ENCODE assay signal across 31 cellular contexts in genomic region chr9:106712279-106712678, GRCh38.
"Had no signal": no experiment of that assay in that cellular context is flagged by ENCODE, and none has a peak within 500 bp of the region (broad histone marks: within the 10 kb centered on the region; RNA-seq: fewer than 3 reads in every experiment).

No MANE protein-coding gene starts in this region.

- H3K4me1 ChIP-seq: ascending aorta had no signal

- H3K4me1 Mint-ChIP-seq: activated B cell treated with CpG ODN at 0.5 μM for 24 hours; activated CD4-positive, alpha-beta T cell treated with anti-CD3 and anti-CD28 coated beads, Interleukin-2, amount 10 ng/mL, durations not matched to agents 24 days and 14 days; activated naive CD8-positive, alpha-beta T cell treated with anti-CD3 and anti-CD28 coated beads for 36 hours; activated T-helper 17 cell treated with anti-CD3 and anti-CD28 coated beads, Interleukin-2, amount 50 U/mL, for 72 hours had no signal

- H3K4me3 ChIP-seq: ascending aorta had no signal

- H3K36me3 Mint-ChIP-seq: activated CD4-positive, alpha-beta memory T cell treated with anti-CD3 and anti-CD28 coated beads for 36 hours; activated naive CD4-positive, alpha-beta T cell treated with anti-CD3 and anti-CD28 coated beads, Interleukin-2, amount 50 U/mL, for 72 hours; activated naive CD8-positive, alpha-beta T cell treated with anti-CD3 and anti-CD28 coated beads for 36 hours; brain had no signal

- H3K9me3 ChIP-seq: ascending aorta had no signal

- H3K27ac Mint-ChIP-seq: activated B cell treated with CpG ODN at 0.5 μM for 24 hours; activated CD4-positive, alpha-beta memory T cell treated with anti-CD3 and anti-CD28 coated beads for 36 hours; activated CD4-positive, alpha-beta T cell treated with anti-CD3 and anti-CD28 coated beads, Interleukin-2, amount 10 ng/mL, durations not matched to agents 24 days and 14 days; activated CD8-positive, alpha-beta T cell treated with anti-CD3 and anti-CD28 coated beads for 36 hours; activated naive CD4-positive, alpha-beta T cell treated with anti-CD3 and anti-CD28 coated beads for 36 hours; activated naive CD4-positive, alpha-beta T cell treated with anti-CD3 and anti-CD28 coated beads, Interleukin-2, amount 50 U/mL, for 72 hours; activated naive CD8-positive, alpha-beta T cell treated with anti-CD3 and anti-CD28 coated beads for 36 hours; activated T-cell treated with anti-CD3 and anti-CD28 coated beads, Interleukin-2, amount 50 U/mL, for 72 hours; activated T-helper 1 cell treated with anti-CD3 and anti-CD28 coated beads, Interleukin-12 subunit alpha, Interleukin-12 subunit beta, Interleukin-2, Interleukin-4 antibody, amounts not matched to agents 30 ng/mL and 10 ng/mL and 1 ng/mL, durations not matched to agents 14 hours and 24 hours and 36 hours; activated T-helper 17 cell treated with anti-CD3 and anti-CD28 coated beads, Interleukin-2, amount 50 U/mL, for 72 hours; brain; T-helper 1 cell treated with Interleukin-12 subunit alpha and Interleukin-12 subunit beta and Interleukin-4 antibody, amounts not matched to agents 30 μg/mL and 1 μg/mL, for 36 hours had no signal

- H3K4me3 Mint-ChIP-seq: activated B cell treated with CpG ODN at 0.5 μM for 24 hours; activated CD4-positive, alpha-beta memory T cell treated with anti-CD3 and anti-CD28 coated beads for 36 hours; activated CD4-positive, alpha-beta T cell treated with anti-CD3 and anti-CD28 coated beads, Interleukin-2, amount 10 ng/mL, durations not matched to agents 24 days and 14 days; activated CD8-positive, alpha-beta T cell treated with anti-CD3 and anti-CD28 coated beads for 36 hours; activated naive CD4-positive, alpha-beta T cell treated with anti-CD3 and anti-CD28 coated beads for 36 hours; activated naive CD8-positive, alpha-beta T cell treated with anti-CD3 and anti-CD28 coated beads for 36 hours; activated T-cell treated with anti-CD3 and anti-CD28 coated beads, Interleukin-2, amount 50 U/mL, for 4 hours; activated T-cell treated with anti-CD3 and anti-CD28 coated beads, Interleukin-2, amount 50 U/mL, for 72 hours; activated T-helper 1 cell treated with anti-CD3 and anti-CD28 coated beads, Interleukin-12 subunit alpha, Interleukin-12 subunit beta, Interleukin-2, Interleukin-4 antibody, amounts not matched to agents 30 ng/mL and 10 ng/mL and 1 ng/mL, durations not matched to agents 14 hours and 24 hours and 36 hours; activated T-helper 17 cell treated with anti-CD3 and anti-CD28 coated beads, Interleukin-2, amount 50 U/mL, for 72 hours; brain; T-helper 1 cell treated with Interleukin-12 subunit alpha and Interleukin-12 subunit beta and Interleukin-4 antibody, amounts not matched to agents 30 μg/mL and 1 μg/mL, for 36 hours had no signal

- H3K9me3 Mint-ChIP-seq: activated B cell treated with CpG ODN at 0.5 μM for 24 hours; activated CD4-positive, alpha-beta memory T cell treated with anti-CD3 and anti-CD28 coated beads for 36 hours; activated CD4-positive, alpha-beta T cell treated with anti-CD3 and anti-CD28 coated beads, Interleukin-2, amount 10 ng/mL, durations not matched to agents 24 days and 14 days; activated CD8-positive, alpha-beta T cell treated with anti-CD3 and anti-CD28 coated beads for 36 hours; activated naive CD8-positive, alpha-beta T cell treated with anti-CD3 and anti-CD28 coated beads for 36 hours; activated T-helper 1 cell treated with anti-CD3 and anti-CD28 coated beads, Interleukin-12 subunit alpha, Interleukin-12 subunit beta, Interleukin-2, Interleukin-4 antibody, amounts not matched to agents 30 ng/mL and 10 ng/mL and 1 ng/mL, durations not matched to agents 14 hours and 24 hours and 36 hours; brain; T-helper 1 cell treated with Interleukin-12 subunit alpha and Interleukin-12 subunit beta and Interleukin-4 antibody, amounts not matched to agents 30 μg/mL and 1 μg/mL, for 36 hours had no signal

- DNase-seq: activated B cell treated with CpG ODN at 0.5 μM for 24 hours; activated CD4-positive, alpha-beta memory T cell treated with anti-CD3 and anti-CD28 coated beads for 36 hours; activated CD4-positive, alpha-beta T cell treated with anti-CD3 and anti-CD28 coated beads for 4 hours; activated CD4-positive, alpha-beta T cell treated with anti-CD3 and anti-CD28 coated beads, Interleukin-2, amount 10 ng/mL, durations not matched to agents 24 days and 14 days; activated CD4-positive, alpha-beta T cell treated with anti-CD3 and anti-CD28 coated beads, Interleukin-2, amount 50 U/mL, for 1 hour; activated CD4-positive, alpha-beta T cell treated with anti-CD3 and anti-CD28 coated beads, Interleukin-2, amount 50 U/mL, for 4 hours; activated CD4-positive, CD25-positive, alpha-beta regulatory T cell treated with anti-CD3 and anti-CD28 coated beads, Interleukin-2, amount 50 U/mL, for 72 hours; activated CD8-positive, alpha-beta memory T cell treated with anti-CD3 and anti-CD28 coated beads, Interleukin-2, amount 50 U/mL, for 4 hours; activated CD8-positive, alpha-beta T cell treated with anti-CD3 and anti-CD28 coated beads for 36 hours; activated effector memory CD4-positive, alpha-beta T cell treated with anti-CD3 and anti-CD28 coated beads, Interleukin-2, amount 50 U/mL, for 16 hours; activated gamma-delta T cell treated with Interleukin-2 at 50 U/mL for 16 hours; activated naive CD4-positive, alpha-beta T cell; activated naive CD4-positive, alpha-beta T cell treated with anti-CD3 and anti-CD28 coated beads for 36 hours; activated naive CD4-positive, alpha-beta T cell treated with anti-CD3 and anti-CD28 coated beads, Interleukin-2, amount 50 U/mL, for 16 hours; activated naive CD8-positive, alpha-beta T cell treated with anti-CD3 and anti-CD28 coated beads for 36 hours; activated T-cell treated with anti-CD3 and anti-CD28 coated beads for 4 hours; activated T-cell treated with anti-CD3 and anti-CD28 coated beads, Interleukin-2, amount 50 U/mL, for 1 hour; activated T-cell treated with anti-CD3 and anti-CD28 coated beads, Interleukin-2, amount 50 U/mL, for 4 hours; activated T-cell treated with anti-CD3 and anti-CD28 coated beads, Interleukin-2, amount 50 U/mL, for 72 hours; amygdala; anterior cingulate cortex; central memory CD4-positive, alpha-beta T cell; T-helper 1 cell; T1000; WERI-Rb-1 had no signal

- ATAC-seq: activated CD8-positive, alpha-beta T cell treated with anti-CD3 and anti-CD28 coated beads for 36 hours; activated naive CD4-positive, alpha-beta T cell treated with anti-CD3 and anti-CD28 coated beads, Interleukin-2, amount 50 U/mL, for 72 hours; activated T-cell treated with anti-CD3 and anti-CD28 coated beads, Interleukin-2, amount 50 U/mL, for 4 hours; activated T-cell treated with anti-CD3 and anti-CD28 coated beads, Interleukin-2, amount 50 U/mL, for 72 hours; activated T-helper 17 cell treated with anti-CD3 and anti-CD28 coated beads, Interleukin-2, amount 50 U/mL, for 72 hours had no signal

- H3K27ac ChIP-seq: ascending aorta, WERI-Rb-1 had no signal

- H3K36me3 ChIP-seq: ascending aorta, WERI-Rb-1 had no signal

- H3K27me3 ChIP-seq: ascending aorta had no signal

- H3K27me3 Mint-ChIP-seq: activated B cell treated with CpG ODN at 0.5 μM for 24 hours; activated CD4-positive, alpha-beta memory T cell treated with anti-CD3 and anti-CD28 coated beads for 36 hours; activated CD4-positive, alpha-beta T cell treated with anti-CD3 and anti-CD28 coated beads, Interleukin-2, amount 10 ng/mL, durations not matched to agents 24 days and 14 days; activated CD8-positive, alpha-beta T cell treated with anti-CD3 and anti-CD28 coated beads for 36 hours; activated naive CD8-positive, alpha-beta T cell treated with anti-CD3 and anti-CD28 coated beads for 36 hours; activated T-helper 17 cell treated with anti-CD3 and anti-CD28 coated beads, Interleukin-2, amount 50 U/mL, for 72 hours had no signal
